Comparison of ENCODE assay signal across 13 cellular contexts in genomic region chr7:151867912-151868804, GRCh38. TPM values are rescaled to one million over a fixed set of nuclear protein-coding genes. Genes with fewer than 3 reads are reported as not detected.
DNase-seq lines count a peak whose midpoint lies in the region; ATAC-seq and TF ChIP-seq lines count a peak whose summit lies in the region.
"Had no signal": no experiment of that assay in that cellular context is flagged by ENCODE, and none has a peak within 500 bp of the region (broad histone marks: within the 10 kb centered on the region; RNA-seq: fewer than 3 reads in every experiment).

No MANE protein-coding gene starts in this region.

- H3K9me3 ChIP-seq in breast epithelium = no peaks in the 10 kb centered on the region
- no peaks in the 10 kb centered on the region for H3K9me3 ChIP-seq in mammary epithelial cell (replicated peaks; ENCODE audit: insufficient read depth, low read length)
- no peaks in the 10 kb centered on the region for H3K9me3 ChIP-seq in neuronal stem cell (replicated peaks in 1 of 2; ENCODE audit: control insufficient read depth in 2 of 2, insufficient read depth in 1 of 2, low read depth in 1 of 2, low read length in 2 of 2)
- no peaks in the 10 kb centered on the region for H3K9me3 ChIP-seq in aorta (ENCODE audit: control insufficient read depth, low read length)

- H3K27me3 ChIP-seq in breast epithelium (no peaks in the 10 kb centered on the region), mammary epithelial cell (ENCODE audit: insufficient read depth, low read length) (no peaks in the 10 kb centered on the region), neuronal stem cell (ENCODE audit: control insufficient read depth in 3 of 3, insufficient read depth in 3 of 3, low read depth in 1 of 3, low read length in 3 of 3) (peaks cover 0 to 40% (median 0%) of the 10 kb centered on the region in 3 experiments), aorta (ENCODE audit: control insufficient read depth in 1 of 2, insufficient read depth in 2 of 2, low read length in 1 of 2) (no peaks in the 10 kb centered on the region)

- no peak for TF ChIP-seq POLR2A in breast epithelium (IDR thresholded peaks at IDR 0.05)

- CTCF ChIA-PET in mammary epithelial cell (lab: Charles Lee; ENCODE audit: low non-redundant PET) = no interaction called here

- H4K8ac ChIP-seq in neuronal stem cell (ENCODE audit: low read depth, low read length) = no peak overlapping the region

- peak overlapping the region; percentile 15 for H3K18ac ChIP-seq in neuronal stem cell (ENCODE audit: low read length)

- in situ Hi-C loops in mammary epithelial cell (cut with MboI; ENCODE audit: low sequenced_read_pairs in 2 of 2) = no loop called here

- no peaks in the 10 kb centered on the region for H4K20me1 ChIP-seq in mammary epithelial cell (ENCODE audit: insufficient read depth, low read length)

- H3K4me2 ChIP-seq in mammary epithelial cell (ENCODE audit: insufficient read depth, low read depth, low read length) (no peak overlapping the region), neuronal stem cell (ENCODE audit: insufficient read depth, low read length, poor library complexity, severe bottlenecking) (no peak overlapping the region)

- H3K4ac ChIP-seq in neuronal stem cell (ENCODE audit: low read length) = no peak overlapping the region

- BruUV-seq in mammary epithelial cell (replicated peaks; lab: Mats Ljungman, UMichigan) = no TSS peak

- H2AFZ ChIP-seq in mammary epithelial cell (ENCODE audit: low read depth, low read length) (no peak overlapping the region), neuronal stem cell (ENCODE audit: low read length) (peak overlapping the region; percentile 52)

- no peak overlapping the region for H2BK12ac ChIP-seq in neuronal stem cell (ENCODE audit: low read length)

- H3K27ac ChIP-seq in breast epithelium (peak overlapping the region; percentile 73), mammary epithelial cell (ENCODE audit: insufficient read depth, low read depth, low read length) (no peak overlapping the region), neuronal stem cell (replicated peaks; ENCODE audit: low read length) (no peak overlapping the region), aorta (ENCODE audit: low read depth in 1 of 2, low read length in 2 of 2) (no peak overlapping the region)

- dilution Hi-C loops in mammary epithelial cell (cut with HindIII; ENCODE audit: low sequenced_read_pairs) = no loop called here

- H3K9ac ChIP-seq in mammary epithelial cell (ENCODE audit: insufficient read depth, low read length) = no peak overlapping the region
- H3K9ac ChIP-seq in neuronal stem cell (ENCODE audit: low read depth, low read length, poor library complexity) = no peak overlapping the region

- H3K79me2 ChIP-seq in mammary epithelial cell (ENCODE audit: insufficient read depth, low read length) = no peaks in the 10 kb centered on the region

- ATAC-seq in aorta (ENCODE audit: low FRiP score) (peak; percentile 16), HG02973 (IDR thresholded peaks at IDR 0.05; ENCODE audit: unreplicated experiment) (no peak)

- no peak overlapping the region for H4K91ac ChIP-seq in neuronal stem cell (ENCODE audit: low read depth, low read length, poor library complexity)

- H3K4me1 ChIP-seq in breast epithelium (peaks cover 4 to 12% of the 10 kb centered on the region in 2 donors), mammary epithelial cell (ENCODE audit: insufficient read depth, low read length) (no peaks in the 10 kb centered on the region), neuronal stem cell (ENCODE audit: control insufficient read depth in 2 of 2, insufficient read depth in 1 of 2, low read depth in 1 of 2, low read length in 2 of 2) (peaks cover 0 to 5% of the 10 kb centered on the region in 2 donors), aorta (ENCODE audit: control insufficient read depth in 1 of 2, insufficient read depth in 2 of 2, low read length in 2 of 2) (no peaks in the 10 kb centered on the region)

- no peak overlapping the region for H3K23ac ChIP-seq in neuronal stem cell (ENCODE audit: low read depth, low read length, poor library complexity)

- no peak overlapping the region for H2AK5ac ChIP-seq in neuronal stem cell (ENCODE audit: low read depth, low read length)

- H3K79me1 ChIP-seq in neuronal stem cell (ENCODE audit: low read depth, low read length) = no peaks in the 10 kb centered on the region

- intact Hi-C loops in breast epithelium (cut with DNase I; ENCODE audit: low total_unique reads) (no loop called here), mammary epithelial cell (cut with micrococcal nuclease) (no loop called here), aorta (cut with DNase I) (no loop called here)

- H2BK15ac ChIP-seq in neuronal stem cell (ENCODE audit: low read length) = no peak overlapping the region

- no peak for TF ChIP-seq CTCF in breast epithelium (IDR thresholded peaks at IDR 0.05)
- TF ChIP-seq CTCF in mammary epithelial cell (conservative IDR thresholded peaks at IDR 0.05 in 1 of 2, IDR thresholded peaks at IDR 0.05 in 1 of 2; ENCODE audit: extremely low read depth in 1 of 2, insufficient read depth in 1 of 2, low read depth in 1 of 2, low read length in 2 of 2) = no peak
- TF ChIP-seq CTCF in epithelial cell of proximal tubule (conservative IDR thresholded peaks at IDR 0.05; ENCODE audit: low read depth, low read length) = no peak

- no peak overlapping the region for H2BK120ac ChIP-seq in neuronal stem cell (ENCODE audit: low read depth, low read length)

- H3K36me3 ChIP-seq in breast epithelium (no peaks in the 10 kb centered on the region), mammary epithelial cell (ENCODE audit: insufficient read depth, low read length) (no peaks in the 10 kb centered on the region), neuronal stem cell (replicated peaks in 1 of 2; ENCODE audit: control insufficient read depth in 2 of 2, insufficient read depth in 2 of 2, low read length in 2 of 2) (no peaks in the 10 kb centered on the region), aorta (ENCODE audit: control insufficient read depth in 1 of 2, insufficient read depth in 2 of 2, low read length in 1 of 2) (no peaks in the 10 kb centered on the region)

- WGBS in mammary epithelial cell (ENCODE audit: low coverage, missing lambda C conversion rate) = 78% methylated on average over 26 of the region's 26 CpGs
- no CpG with 5 or more reads among the region's 26 CpGs for WGBS in neuronal stem cell (ENCODE audit: extremely low coverage in 2 of 2, insufficient read length in 2 of 2, insufficient replicate concordance in 1 of 2), 2 donors
- 53 to 56% methylated on average over 26 of the region's 26 CpGs for WGBS in aorta, 2 donors

- no peak overlapping the region for H2BK5ac ChIP-seq in neuronal stem cell (ENCODE audit: low read length)

- H3K4me3 ChIP-seq in breast epithelium (no peak overlapping the region), mammary epithelial cell (replicated peaks in 1 of 3; ENCODE audit: insufficient read depth in 1 of 3, low read depth in 2 of 3, low read length in 3 of 3) (no peak overlapping the region), epithelial cell of proximal tubule (ENCODE audit: low read depth, low read length) (peak overlapping the region; percentile 8), neuronal stem cell (ENCODE audit: low read length in 2 of 2) (no peak overlapping the region), aorta (ENCODE audit: low read length in 2 of 2) (no peak overlapping the region)
- H3K4me3 ChIP-seq: skin epidermis had no signal

- H3K14ac ChIP-seq in neuronal stem cell (ENCODE audit: low read length) = no peak overlapping the region

- DNase-seq in breast epithelium (ENCODE audit: low spot score in 2 of 2) (peak in 1 of 2 donors; percentile 34), mammary epithelial cell (no peak), epithelial cell of proximal tubule (ENCODE audit: low read depth) (no peak), neuronal stem cell (ENCODE audit: low spot score) (no peak), aorta (peak; percentile 47 to 74), islet precursor cell (no peak), NCI-H69 (lab: John Stamatoyannopoulos, UW) (no peak)
- DNase-seq: ACHN; central memory CD4-positive, alpha-beta T cell; MM.1S; NCI-H774 had no signal

RNA-seq across cellular contexts. Expression of gene PRKAG2, which starts 8.8 kb away (rescaled TPM):
- total RNA-seq in breast epithelium (10 to 100 TPM; 32.3 to 56.6 (median 34.4) TPM), mammary epithelial cell (10 to 100 TPM; 30.3 to 37.1 TPM), epithelial cell of proximal tubule (20.8 and 39.1 TPM in 2 replicates), aorta (10 to 100 TPM; 52.3 to 69.9 TPM)
- polyA plus RNA-seq in mammary epithelial cell (30.2 TPM), aorta (10 to 100 TPM; 34.0 to 52.8 TPM)
- 30.7 TPM for polyA minus RNA-seq in mammary epithelial cell
- polyA plus RNA-seq in neuronal stem cell (2013, experiment 1 of 2) = 23.4 TPM
- 21.8 TPM for polyA plus RNA-seq in neuronal stem cell (2013, experiment 2 of 2)

Comparison
In these comparisons a context has a peak if more than half of its experiments do, and no peak if none do; other contexts are left out.
1. H3K27ac ChIP-seq: peak in breast epithelium (2 of 2); none in mammary epithelial cell (single experiment), neuronal stem cell (single experiment) and aorta (0 of 2).
2. DNase-seq: peak in aorta (2 of 2); none in mammary epithelial cell (single experiment), epithelial cell of proximal tubule (single experiment), neuronal stem cell (single experiment), islet precursor cell (single experiment) and NCI-H69 (single experiment).